In the genomic region with DNA sequence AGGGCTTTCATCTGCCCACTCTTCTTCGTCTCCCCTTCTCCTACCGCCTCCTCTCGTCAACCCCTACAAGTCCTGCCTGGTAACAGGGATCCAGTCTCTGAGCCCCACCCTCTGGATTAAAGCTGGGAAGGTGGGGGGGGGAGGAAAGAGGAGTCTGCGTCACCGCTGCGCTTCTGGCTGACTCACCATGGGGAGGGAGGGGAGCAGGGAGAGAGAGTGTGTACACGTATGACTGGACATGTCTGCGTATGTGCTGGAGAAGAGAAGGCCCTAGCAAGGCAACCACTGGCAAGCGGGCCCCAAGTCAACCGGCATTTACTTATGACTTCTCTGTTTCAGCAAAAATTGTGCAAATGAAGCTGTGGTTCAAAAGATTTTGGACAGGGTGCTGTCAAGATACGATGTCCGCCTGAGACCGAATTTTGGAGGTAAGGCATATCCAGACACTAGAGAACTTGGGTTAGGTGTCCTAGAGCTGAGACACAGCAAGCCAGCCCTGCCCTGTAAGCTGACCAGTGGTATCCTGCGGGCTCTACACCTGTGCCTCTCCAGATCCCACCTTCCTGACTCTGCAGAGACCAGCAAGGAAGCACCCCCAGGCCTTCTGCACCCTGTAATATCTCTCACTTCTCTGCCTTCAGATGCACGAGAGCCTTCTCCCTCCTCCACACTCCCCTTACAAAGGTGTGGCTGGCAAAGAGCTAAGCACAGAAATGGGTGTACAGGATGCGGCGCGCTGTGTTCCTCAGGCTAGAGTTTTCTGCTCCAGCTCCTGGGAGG, we compare ENCODE assay signal across 1 cellular context.
TF ChIP-seq lines count a peak whose summit lies in the region.

No MANE protein-coding gene starts in this region.

TF ChIP-seq in WTC11, 78 proteins besides CTCF, POLR2A, EP300 and RAD21:
- TF ChIP-seq, protein P1, sequence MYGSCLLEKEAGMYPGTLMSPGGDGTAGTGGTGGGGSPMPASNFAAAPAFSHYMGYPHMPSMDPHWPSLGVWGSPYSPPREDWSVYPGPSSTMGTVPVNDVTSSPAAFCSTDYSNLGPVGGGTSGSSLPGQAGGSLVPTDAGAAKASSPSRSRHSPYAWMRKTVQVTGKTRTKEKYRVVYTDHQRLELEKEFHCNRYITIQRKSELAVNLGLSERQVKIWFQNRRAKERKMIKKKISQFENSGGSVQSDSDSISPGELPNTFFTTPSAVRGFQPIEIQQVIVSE (CRISPR knock-in tag; IDR thresholded peaks at IDR 0.05; ENCODE audit: borderline replicate concordance), result no peak
- TF ChIP-seq ZBTB21 (CRISPR knock-in tag; IDR thresholded peaks at IDR 0.05; ENCODE audit: borderline replicate concordance) (no peak), ELF4 (CRISPR knock-in tag; IDR thresholded peaks at IDR 0.05; ENCODE audit: low read depth) (no peak), NR2C2 (CRISPR knock-in tag; IDR thresholded peaks at IDR 0.05) (no peak), IRF2 (CRISPR knock-in tag; IDR thresholded peaks at IDR 0.05; ENCODE audit: borderline replicate concordance, low read depth) (no peak)
- TF ChIP-seq, protein P2, sequence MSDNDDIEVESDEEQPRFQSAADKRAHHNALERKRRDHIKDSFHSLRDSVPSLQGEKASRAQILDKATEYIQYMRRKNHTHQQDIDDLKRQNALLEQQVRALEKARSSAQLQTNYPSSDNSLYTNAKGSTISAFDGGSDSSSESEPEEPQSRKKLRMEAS (CRISPR knock-in tag; IDR thresholded peaks at IDR 0.05), result no peak
- TF ChIP-seq, protein P3, sequence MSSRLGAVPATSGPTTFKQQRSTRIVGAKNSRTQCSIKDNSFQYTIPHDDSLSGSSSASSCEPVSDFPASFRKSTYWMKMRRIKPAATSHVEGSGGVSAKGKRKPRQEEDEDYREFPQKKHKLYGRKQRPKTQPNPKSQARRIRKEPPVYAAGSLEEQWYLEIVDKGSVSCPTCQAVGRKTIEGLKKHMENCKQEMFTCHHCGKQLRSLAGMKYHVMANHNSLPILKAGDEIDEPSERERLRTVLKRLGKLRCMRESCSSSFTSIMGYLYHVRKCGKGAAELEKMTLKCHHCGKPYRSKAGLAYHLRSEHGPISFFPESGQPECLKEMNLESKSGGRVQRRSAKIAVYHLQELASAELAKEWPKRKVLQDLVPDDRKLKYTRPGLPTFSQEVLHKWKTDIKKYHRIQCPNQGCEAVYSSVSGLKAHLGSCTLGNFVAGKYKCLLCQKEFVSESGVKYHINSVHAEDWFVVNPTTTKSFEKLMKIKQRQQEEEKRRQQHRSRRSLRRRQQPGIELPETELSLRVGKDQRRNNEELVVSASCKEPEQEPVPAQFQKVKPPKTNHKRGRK (CRISPR knock-in tag; IDR thresholded peaks at IDR 0.05; ENCODE audit: borderline replicate concordance), result no peak
- TF ChIP-seq, protein P4, sequence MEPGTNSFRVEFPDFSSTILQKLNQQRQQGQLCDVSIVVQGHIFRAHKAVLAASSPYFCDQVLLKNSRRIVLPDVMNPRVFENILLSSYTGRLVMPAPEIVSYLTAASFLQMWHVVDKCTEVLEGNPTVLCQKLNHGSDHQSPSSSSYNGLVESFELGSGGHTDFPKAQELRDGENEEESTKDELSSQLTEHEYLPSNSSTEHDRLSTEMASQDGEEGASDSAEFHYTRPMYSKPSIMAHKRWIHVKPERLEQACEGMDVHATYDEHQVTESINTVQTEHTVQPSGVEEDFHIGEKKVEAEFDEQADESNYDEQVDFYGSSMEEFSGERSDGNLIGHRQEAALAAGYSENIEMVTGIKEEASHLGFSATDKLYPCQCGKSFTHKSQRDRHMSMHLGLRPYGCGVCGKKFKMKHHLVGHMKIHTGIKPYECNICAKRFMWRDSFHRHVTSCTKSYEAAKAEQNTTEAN (CRISPR knock-in tag; IDR thresholded peaks at IDR 0.05), result no peak
- TF ChIP-seq, protein P5, sequence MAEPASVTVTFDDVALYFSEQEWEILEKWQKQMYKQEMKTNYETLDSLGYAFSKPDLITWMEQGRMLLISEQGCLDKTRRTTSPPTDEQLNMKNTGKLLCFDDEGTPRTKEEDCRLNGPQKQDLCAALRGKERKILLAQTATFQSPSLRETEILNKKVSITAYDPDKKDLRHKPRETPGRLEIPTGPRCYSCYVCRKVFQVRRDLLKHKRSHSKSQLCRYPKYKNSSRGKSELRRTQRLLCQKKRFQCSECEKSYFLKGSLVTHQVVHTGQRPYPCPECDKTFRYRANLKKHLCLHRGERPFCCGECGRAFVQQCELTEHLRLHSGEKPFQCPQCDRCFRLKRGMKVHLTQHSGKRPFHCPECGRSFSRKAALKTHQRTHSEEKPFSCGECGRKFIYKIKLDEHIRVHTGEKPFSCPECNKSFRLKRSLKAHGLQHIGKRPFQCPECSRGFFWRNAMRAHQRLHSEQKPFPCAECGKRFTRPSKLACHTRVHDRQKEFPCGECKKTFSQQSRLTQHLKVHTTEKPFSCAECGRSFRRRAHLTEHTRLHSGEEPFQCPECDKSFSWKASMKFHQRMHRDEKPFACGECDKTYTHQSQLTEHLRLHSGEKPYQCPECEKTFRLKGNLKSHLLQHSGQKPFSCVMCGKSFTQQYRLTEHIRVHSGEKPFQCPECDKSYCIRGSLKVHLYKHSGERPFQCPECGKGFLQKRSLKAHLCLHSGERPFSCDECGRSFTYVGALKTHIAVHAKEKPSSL (CRISPR knock-in tag; conservative IDR thresholded peaks at IDR 0.05), result no peak
- TF ChIP-seq, protein P6, sequence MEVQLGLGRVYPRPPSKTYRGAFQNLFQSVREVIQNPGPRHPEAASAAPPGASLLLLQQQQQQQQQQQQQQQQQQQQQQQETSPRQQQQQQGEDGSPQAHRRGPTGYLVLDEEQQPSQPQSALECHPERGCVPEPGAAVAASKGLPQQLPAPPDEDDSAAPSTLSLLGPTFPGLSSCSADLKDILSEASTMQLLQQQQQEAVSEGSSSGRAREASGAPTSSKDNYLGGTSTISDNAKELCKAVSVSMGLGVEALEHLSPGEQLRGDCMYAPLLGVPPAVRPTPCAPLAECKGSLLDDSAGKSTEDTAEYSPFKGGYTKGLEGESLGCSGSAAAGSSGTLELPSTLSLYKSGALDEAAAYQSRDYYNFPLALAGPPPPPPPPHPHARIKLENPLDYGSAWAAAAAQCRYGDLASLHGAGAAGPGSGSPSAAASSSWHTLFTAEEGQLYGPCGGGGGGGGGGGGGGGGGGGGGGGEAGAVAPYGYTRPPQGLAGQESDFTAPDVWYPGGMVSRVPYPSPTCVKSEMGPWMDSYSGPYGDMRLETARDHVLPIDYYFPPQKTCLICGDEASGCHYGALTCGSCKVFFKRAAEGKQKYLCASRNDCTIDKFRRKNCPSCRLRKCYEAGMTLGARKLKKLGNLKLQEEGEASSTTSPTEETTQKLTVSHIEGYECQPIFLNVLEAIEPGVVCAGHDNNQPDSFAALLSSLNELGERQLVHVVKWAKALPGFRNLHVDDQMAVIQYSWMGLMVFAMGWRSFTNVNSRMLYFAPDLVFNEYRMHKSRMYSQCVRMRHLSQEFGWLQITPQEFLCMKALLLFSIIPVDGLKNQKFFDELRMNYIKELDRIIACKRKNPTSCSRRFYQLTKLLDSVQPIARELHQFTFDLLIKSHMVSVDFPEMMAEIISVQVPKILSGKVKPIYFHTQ (CRISPR knock-in tag; IDR thresholded peaks at IDR 0.05), result no peak
- TF ChIP-seq, protein P7, sequence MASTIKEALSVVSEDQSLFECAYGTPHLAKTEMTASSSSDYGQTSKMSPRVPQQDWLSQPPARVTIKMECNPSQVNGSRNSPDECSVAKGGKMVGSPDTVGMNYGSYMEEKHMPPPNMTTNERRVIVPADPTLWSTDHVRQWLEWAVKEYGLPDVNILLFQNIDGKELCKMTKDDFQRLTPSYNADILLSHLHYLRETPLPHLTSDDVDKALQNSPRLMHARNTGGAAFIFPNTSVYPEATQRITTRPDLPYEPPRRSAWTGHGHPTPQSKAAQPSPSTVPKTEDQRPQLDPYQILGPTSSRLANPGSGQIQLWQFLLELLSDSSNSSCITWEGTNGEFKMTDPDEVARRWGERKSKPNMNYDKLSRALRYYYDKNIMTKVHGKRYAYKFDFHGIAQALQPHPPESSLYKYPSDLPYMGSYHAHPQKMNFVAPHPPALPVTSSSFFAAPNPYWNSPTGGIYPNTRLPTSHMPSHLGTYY (CRISPR knock-in tag; IDR thresholded peaks at IDR 0.05), result no peak
